Comparison of ENCODE assay signal across 39 cellular contexts in the genomic region with DNA sequence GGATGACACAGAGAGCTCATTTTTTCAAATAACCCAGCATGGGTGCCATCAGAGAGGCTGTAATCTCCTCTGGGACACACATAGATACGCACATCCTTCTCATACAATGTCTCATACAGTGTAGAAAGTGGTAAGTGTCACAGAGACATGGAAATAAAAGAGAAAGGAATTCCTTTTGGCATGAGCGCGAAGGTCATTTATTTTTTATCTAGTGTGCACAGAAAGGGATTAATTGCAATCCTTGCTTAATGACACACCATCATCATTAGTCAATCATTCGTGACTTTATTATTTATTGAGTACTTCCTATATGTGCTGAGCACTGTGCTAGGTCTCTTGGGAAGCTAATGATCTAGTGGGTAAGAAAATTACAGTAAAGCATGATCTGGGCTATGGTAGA.
"Had no signal": no experiment of that assay in that cellular context is flagged by ENCODE, and none has a peak within 500 bp of the region (broad histone marks: within the 10 kb centered on the region; RNA-seq: fewer than 3 reads in every experiment).

No MANE protein-coding gene starts in this region.

- H3K4me3 Mint-ChIP-seq: activated naive CD4-positive, alpha-beta T cell treated with anti-CD3 and anti-CD28 coated beads for 36 hours; activated naive CD4-positive, alpha-beta T cell treated with anti-CD3 and anti-CD28 coated beads, Interleukin-2, amount 10 ng/mL, durations not matched to agents 7 days and 5 days; activated naive CD4-positive, alpha-beta T cell treated with anti-CD3 and anti-CD28 coated beads, Interleukin-2, amount 50 U/mL, for 24 hours; activated naive CD8-positive, alpha-beta T cell; activated naive CD8-positive, alpha-beta T cell treated with anti-CD3 and anti-CD28 coated beads for 36 hours; activated naive CD8-positive, alpha-beta T cell treated with anti-CD3 and anti-CD28 coated beads, Interleukin-2, amount 10 ng/mL, durations not matched to agents 7 days and 5 days; activated naive CD8-positive, alpha-beta T cell treated with anti-CD3 and anti-CD28 coated beads, Interleukin-2, amount 50 U/mL, for 24 hours; activated T-cell treated with anti-CD3 and anti-CD28 coated beads, Interleukin-2, amount 50 U/mL, for 24 hours; activated T-cell treated with anti-CD3 and anti-CD28 coated beads, Interleukin-2, amount 50 U/mL, for 4 hours; activated T-cell treated with anti-CD3 and anti-CD28 coated beads, Interleukin-2, amount 50 U/mL, for 72 hours; activated T-helper 1 cell treated with anti-CD3 and anti-CD28 coated beads, Interleukin-12 subunit alpha, Interleukin-12 subunit beta, Interleukin-2, Interleukin-4 antibody, amounts not matched to agents 30 ng/mL and 10 ng/mL and 1 ng/mL, durations not matched to agents 14 hours and 24 hours and 36 hours; activated T-helper 17 cell treated with anti-CD3 and anti-CD28 coated beads, Interleukin-2, amount 50 U/mL, for 72 hours; central memory CD8-positive, alpha-beta T cell had no signal

- ATAC-seq: activated naive CD4-positive, alpha-beta T cell treated with anti-CD3 and anti-CD28 coated beads, Interleukin-2, amount 50 U/mL, for 72 hours; activated naive CD8-positive, alpha-beta T cell treated with anti-CD3 and anti-CD28 coated beads, Interleukin-2, amount 50 U/mL, for 24 hours; activated T-cell treated with anti-CD3 and anti-CD28 coated beads, Interleukin-2, amount 50 U/mL, for 4 hours; activated T-cell treated with anti-CD3 and anti-CD28 coated beads, Interleukin-2, amount 50 U/mL, for 72 hours; activated T-helper 17 cell treated with anti-CD3 and anti-CD28 coated beads, Interleukin-2, amount 50 U/mL, for 72 hours; body of pancreas had no signal

- H3K27ac Mint-ChIP-seq: activated naive CD4-positive, alpha-beta T cell treated with anti-CD3 and anti-CD28 coated beads for 36 hours; activated naive CD4-positive, alpha-beta T cell treated with anti-CD3 and anti-CD28 coated beads, Interleukin-2, amount 10 ng/mL, durations not matched to agents 7 days and 5 days; activated naive CD8-positive, alpha-beta T cell; activated naive CD8-positive, alpha-beta T cell treated with anti-CD3 and anti-CD28 coated beads for 36 hours; activated naive CD8-positive, alpha-beta T cell treated with anti-CD3 and anti-CD28 coated beads, Interleukin-2, amount 10 ng/mL, durations not matched to agents 7 days and 5 days; activated naive CD8-positive, alpha-beta T cell treated with anti-CD3 and anti-CD28 coated beads, Interleukin-2, amount 50 U/mL, for 24 hours; activated T-cell treated with anti-CD3 and anti-CD28 coated beads, Interleukin-2, amount 50 U/mL, for 24 hours; activated T-cell treated with anti-CD3 and anti-CD28 coated beads, Interleukin-2, amount 50 U/mL, for 72 hours; activated T-helper 1 cell treated with anti-CD3 and anti-CD28 coated beads, Interleukin-12 subunit alpha, Interleukin-12 subunit beta, Interleukin-2, Interleukin-4 antibody, amounts not matched to agents 30 ng/mL and 10 ng/mL and 1 ng/mL, durations not matched to agents 14 hours and 24 hours and 36 hours; activated T-helper 17 cell treated with anti-CD3 and anti-CD28 coated beads, Interleukin-2, amount 50 U/mL, for 72 hours; activated T-helper 2 cell treated with anti-CD3 and anti-CD28 coated beads, Interferon-gamma antibody, Interleukin-2, Interleukin-4, amounts not matched to agents 10 μg/mL and 5 μg/mL and 100 μg/mL, durations not matched to agents 14 hours and 24 hours and 36 hours; brain had no signal

- H3K4me1 ChIP-seq: breast epithelium had no signal

- H3K27me3 Mint-ChIP-seq: activated naive CD4-positive, alpha-beta T cell treated with anti-CD3 and anti-CD28 coated beads, Interleukin-2, amount 10 ng/mL, durations not matched to agents 7 days and 5 days; activated naive CD4-positive, alpha-beta T cell treated with anti-CD3 and anti-CD28 coated beads, Interleukin-2, amount 50 U/mL, for 24 hours; activated naive CD8-positive, alpha-beta T cell; activated naive CD8-positive, alpha-beta T cell treated with anti-CD3 and anti-CD28 coated beads for 36 hours; activated naive CD8-positive, alpha-beta T cell treated with anti-CD3 and anti-CD28 coated beads, Interleukin-2, amount 10 ng/mL, durations not matched to agents 7 days and 5 days; activated naive CD8-positive, alpha-beta T cell treated with anti-CD3 and anti-CD28 coated beads, Interleukin-2, amount 50 U/mL, for 24 hours; activated T-cell treated with anti-CD3 and anti-CD28 coated beads, Interleukin-2, amount 50 U/mL, for 24 hours; activated T-helper 17 cell treated with anti-CD3 and anti-CD28 coated beads, Interleukin-2, amount 50 U/mL, for 72 hours; central memory CD8-positive, alpha-beta T cell had no signal

- DNase-seq: activated effector memory CD4-positive, alpha-beta T cell treated with anti-CD3 and anti-CD28 coated beads, Interleukin-2, amount 50 U/mL, for 16 hours; activated effector memory CD4-positive, alpha-beta T cell treated with Interleukin-2 at 50 U/mL for 16 hours; activated gamma-delta T cell; activated gamma-delta T cell treated with Interleukin-2 at 50 U/mL for 16 hours; activated naive CD4-positive, alpha-beta T cell; activated naive CD4-positive, alpha-beta T cell treated with anti-CD3 and anti-CD28 coated beads for 36 hours; activated naive CD4-positive, alpha-beta T cell treated with anti-CD3 and anti-CD28 coated beads, Interleukin-2, amount 10 ng/mL, durations not matched to agents 7 days and 5 days; activated naive CD4-positive, alpha-beta T cell treated with anti-CD3 and anti-CD28 coated beads, Interleukin-2, amount 50 U/mL, for 16 hours; activated naive CD4-positive, alpha-beta T cell treated with Interleukin-2 at 50 U/mL for 16 hours; activated naive CD8-positive, alpha-beta T cell treated with anti-CD3 and anti-CD28 coated beads for 36 hours; activated naive CD8-positive, alpha-beta T cell treated with anti-CD3 and anti-CD28 coated beads, Interleukin-2, amount 10 ng/mL, durations not matched to agents 7 days and 5 days; activated naive CD8-positive, alpha-beta T cell treated with anti-CD3 and anti-CD28 coated beads, Interleukin-2, amount 50 U/mL, for 24 hours; activated T-cell treated with anti-CD3 and anti-CD28 coated beads, Interleukin-2, amount 50 U/mL, for 24 hours; activated T-cell treated with anti-CD3 and anti-CD28 coated beads, Interleukin-2, amount 50 U/mL, for 4 hours; activated T-cell treated with anti-CD3 and anti-CD28 coated beads, Interleukin-2, amount 50 U/mL, for 48 hours; activated T-cell treated with anti-CD3 and anti-CD28 coated beads, Interleukin-2, amount 50 U/mL, for 72 hours; adrenal gland; amniotic stem cell; amygdala; anterior cingulate cortex; aorta; body of pancreas; brain microvascular endothelial cell; caudate nucleus; central memory CD4-positive, alpha-beta T cell; cerebellar nuclear complex had no signal

- H3K36me3 ChIP-seq: breast epithelium had no signal

- H3K36me3 Mint-ChIP-seq: activated naive CD4-positive, alpha-beta T cell treated with anti-CD3 and anti-CD28 coated beads, Interleukin-2, amount 10 ng/mL, durations not matched to agents 7 days and 5 days; activated naive CD4-positive, alpha-beta T cell treated with anti-CD3 and anti-CD28 coated beads, Interleukin-2, amount 50 U/mL, for 72 hours; activated naive CD8-positive, alpha-beta T cell had no signal

- H3K9me3 ChIP-seq: adrenal gland, ascending aorta, body of pancreas, breast epithelium had no signal

- FAIRE-seq: astrocyte, bronchial epithelial cell had no signal

- H3K27ac ChIP-seq: adrenal gland, ascending aorta, body of pancreas, brain microvascular endothelial cell, breast epithelium, cardiac muscle cell had no signal

- H3K4me3 ChIP-seq: adrenal gland, ascending aorta, body of pancreas, breast epithelium, cardiac muscle cell had no signal

- H3K27me3 ChIP-seq: adrenal gland, ascending aorta, body of pancreas, brain microvascular endothelial cell, breast epithelium, cardiac muscle cell had no signal
